In the genomic region with DNA sequence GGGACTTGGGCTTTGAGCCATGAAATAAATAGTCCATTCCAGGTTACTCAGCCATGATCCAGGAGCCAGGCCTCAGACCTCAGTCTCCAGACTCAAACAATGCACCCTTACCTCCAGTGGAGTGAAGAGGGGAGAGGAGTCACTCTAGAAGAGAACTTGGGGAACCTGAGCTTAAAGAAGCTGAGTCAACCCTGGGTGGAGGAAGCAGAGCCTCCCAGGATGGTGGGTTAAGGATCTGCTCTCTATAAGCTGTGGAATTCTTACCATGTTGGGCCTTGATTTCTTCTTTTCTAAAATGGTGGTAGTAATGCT, we compare ENCODE assay signal across 15 cellular contexts.
A peak's percentile ranks its signal among the peaks of the same experiment; 100 is the strongest.
DNase-seq lines count a peak whose midpoint lies in the region; ATAC-seq and TF ChIP-seq lines count a peak whose summit lies in the region.
"Had no signal": no experiment of that assay in that cellular context is flagged by ENCODE, and none has a peak within 500 bp of the region (broad histone marks: within the 10 kb centered on the region; RNA-seq: fewer than 3 reads in every experiment).

No MANE protein-coding gene starts in this region.

- ATAC-seq in GM19438 (IDR thresholded peaks at IDR 0.05; ENCODE audit: low read depth, unreplicated experiment) (peak; percentile 15), GM18858 (IDR thresholded peaks at IDR 0.05; ENCODE audit: unreplicated experiment) (no peak)

- H3K9ac ChIP-seq in neural progenitor cell, result no peak overlapping the region

- H3K4me2 ChIP-seq in neural progenitor cell, result no peak overlapping the region

- H4K20me1 ChIP-seq in neural progenitor cell (ENCODE audit: low read depth), result peaks cover 5% of the 10 kb centered on the region

- no peaks in the 10 kb centered on the region for H3K79me2 ChIP-seq in neural progenitor cell (ENCODE audit: low read depth)

- TF ChIP-seq CTCF in chondrocyte (IDR thresholded peaks at IDR 0.05), result no peak
- TF ChIP-seq CTCF in neural progenitor cell (IDR thresholded peaks at IDR 0.05), result no peak

- H3K9me3 Mint-ChIP-seq in chondrocyte (ENCODE audit: low read depth) (no peaks in the 10 kb centered on the region), neural progenitor cell (peaks cover 9% of the 10 kb centered on the region)
- H3K9me3 Mint-ChIP-seq: stimulated activated naive CD8-positive, alpha-beta T cell treated with anti-CD3 and anti-CD28 coated beads, Interleukin-15, amount 100 ng/mL, for 72 hours had no signal

- peaks cover 5% of the 10 kb centered on the region for H3K27me3 ChIP-seq in neural progenitor cell

- H3K36me3 Mint-ChIP-seq in chondrocyte (ENCODE audit: low read depth) (peaks cover 3% of the 10 kb centered on the region), neural progenitor cell (no peaks in the 10 kb centered on the region)

- DNase-seq in HS-27A (ENCODE audit: low read depth), result peak; percentile 17
- DNase-seq in chondrocyte (ENCODE audit: low spot score), result no peak
- DNase-seq in neural progenitor cell (ENCODE audit: low spot score), result no peak
- no peak for DNase-seq in stimulated activated CD4-positive, alpha-beta T cell treated with anti-CD3 and anti-CD28 coated beads, Interleukin-2, amount 100 ng/mL, for 24 hours
- DNase-seq in ureter (ENCODE audit: low spot score), result no peak
- no peak for DNase-seq in NCI-H524 (lab: John Stamatoyannopoulos, UW)
- DNase-seq: activated CD4-positive, alpha-beta T cell treated with anti-CD3 and anti-CD28 coated beads for 48 hours; activated T-cell treated with anti-CD3 and anti-CD28 coated beads, Interleukin-2, amount 50 U/mL, for 48 hours; NCI-H1694 treated with DMSO at 0.1 percent for 48 hours; retina; stimulated activated naive CD8-positive, alpha-beta T cell treated with anti-CD3 and anti-CD28 coated beads, Interleukin-15, amount 100 ng/mL, for 72 hours had no signal

- peaks cover 9% of the 10 kb centered on the region for H3F3A ChIP-seq in neural progenitor cell (ENCODE audit: low read depth)

- no peak overlapping the region for H3K27ac ChIP-seq in neural progenitor cell
- H3K27ac ChIP-seq: C4-2B, gastroesophageal sphincter had no signal

- H3K27ac Mint-ChIP-seq in chondrocyte (ENCODE audit: unreplicated experiment), result peak overlapping the region; percentile 82
- peak overlapping the region; percentile 78 for H3K27ac Mint-ChIP-seq in neural progenitor cell

- H3K27me3 Mint-ChIP-seq in chondrocyte (ENCODE audit: low read depth) (peaks cover 4% of the 10 kb centered on the region), neural progenitor cell (ENCODE audit: insufficient read depth, low read depth) (peaks cover 12% of the 10 kb centered on the region)

- no peaks in the 10 kb centered on the region for H3K36me3 ChIP-seq in neural progenitor cell
- H3K36me3 ChIP-seq: gastroesophageal sphincter had no signal

- H3K9me3 ChIP-seq in neural progenitor cell (ENCODE audit: low read depth), result no peaks in the 10 kb centered on the region
- H3K9me3 ChIP-seq: gastroesophageal sphincter had no signal

- H3K4me3 Mint-ChIP-seq in chondrocyte (ENCODE audit: unreplicated experiment), result no peak overlapping the region
- no peak overlapping the region for H3K4me3 Mint-ChIP-seq in neural progenitor cell
- H3K4me3 Mint-ChIP-seq: stimulated activated naive CD8-positive, alpha-beta T cell treated with anti-CD3 and anti-CD28 coated beads, Interleukin-15, amount 100 ng/mL, for 72 hours had no signal

- no peak overlapping the region for H2AFZ ChIP-seq in neural progenitor cell (replicated peaks)

- peaks cover 24% of the 10 kb centered on the region for H3K4me1 ChIP-seq in neural progenitor cell
- H3K4me1 ChIP-seq: gastroesophageal sphincter had no signal

- H3K4me1 Mint-ChIP-seq in chondrocyte (ENCODE audit: low read depth) (peaks cover 17% of the 10 kb centered on the region), neural progenitor cell (peaks cover 48% of the 10 kb centered on the region)
- H3K4me1 Mint-ChIP-seq: stimulated activated naive CD8-positive, alpha-beta T cell treated with anti-CD3 and anti-CD28 coated beads, Interleukin-15, amount 100 ng/mL, for 72 hours had no signal

- no peak overlapping the region for H3K4me3 ChIP-seq in neural progenitor cell
- H3K4me3 ChIP-seq: gastroesophageal sphincter had no signal
